Comparison of ENCODE assay signal across 16 cellular contexts in the genomic region with DNA sequence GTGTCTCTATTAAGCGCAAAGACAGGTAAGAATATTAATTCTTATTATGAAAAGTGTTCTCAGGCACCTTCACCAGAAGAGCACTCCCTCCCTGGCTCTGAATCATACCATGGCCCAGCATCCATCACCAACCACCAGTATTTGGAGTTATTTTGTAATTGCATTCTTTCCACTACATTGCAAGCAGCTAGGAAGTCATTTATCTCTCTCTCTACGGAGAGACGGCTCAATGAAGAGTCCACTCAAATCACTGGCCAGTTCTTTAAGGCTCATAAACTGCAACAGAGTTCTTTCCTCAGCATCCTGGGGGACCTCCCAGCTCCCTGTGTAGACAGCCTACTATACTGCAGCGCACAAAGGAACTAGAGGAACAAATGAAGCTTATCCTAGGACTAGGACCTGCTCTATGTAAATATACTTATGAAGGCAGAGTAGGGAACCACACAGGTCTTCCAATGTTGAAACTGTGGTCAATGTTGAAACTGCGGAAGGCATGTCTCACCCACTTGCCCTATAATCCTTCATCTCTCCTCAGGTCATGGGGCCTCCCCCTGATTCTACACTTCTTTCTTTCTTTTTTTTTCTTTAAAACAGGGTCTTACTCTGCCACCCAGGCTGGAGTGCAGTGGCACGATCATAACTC.
A peak's percentile ranks its signal among the peaks of the same experiment; 100 is the strongest.
DNase-seq lines count a peak whose midpoint lies in the region; ATAC-seq and TF ChIP-seq lines count a peak whose summit lies in the region.
"Had no signal": no experiment of that assay in that cellular context is flagged by ENCODE, and none has a peak within 500 bp of the region (broad histone marks: within the 10 kb centered on the region; RNA-seq: fewer than 3 reads in every experiment).

No MANE protein-coding gene starts in this region.

- no peak for TF ChIP-seq CTCF in hepatocyte (IDR thresholded peaks at IDR 0.05; ENCODE audit: poor library complexity)
- TF ChIP-seq CTCF in uterus (IDR thresholded peaks at IDR 0.05), result no peak
- TF ChIP-seq CTCF in upper lobe of left lung (IDR thresholded peaks at IDR 0.05), result no peak

- 64 to 74% methylated on average over 6 of the region's 6 CpGs for WGBS in GM23248 (ENCODE audit: low coverage in 1 of 2, low lambda C conversion rate in 2 of 2, missing lambda C conversion rate in 2 of 2), 2 experiments
- WGBS in hepatocyte (ENCODE audit: low lambda C conversion rate, missing lambda C conversion rate), result 73% methylated on average over 6 of the region's 6 CpGs
- WGBS in upper lobe of left lung, 2 donors, result 79 to 93% methylated on average over 6 of the region's 6 CpGs

- TF ChIP-seq POLR2A in uterus (IDR thresholded peaks at IDR 0.05) (no peak), upper lobe of left lung (IDR thresholded peaks at IDR 0.05) (no peak)

- H3K9ac ChIP-seq in GM23248, result no peak overlapping the region

- H3K4me1 ChIP-seq in GM23248 (ENCODE audit: insufficient read depth), result peaks cover 14% of the 10 kb centered on the region; the same call in 1 of the 2 replicates
- H3K4me1 ChIP-seq in hepatocyte (ENCODE audit: insufficient read depth), result no peaks in the 10 kb centered on the region
- H3K4me1 ChIP-seq in uterus, result no peaks in the 10 kb centered on the region
- H3K4me1 ChIP-seq in upper lobe of left lung, result no peaks in the 10 kb centered on the region
- H3K4me1 ChIP-seq: transverse colon had no signal

- H4K20me1 ChIP-seq in GM23248 (ENCODE audit: insufficient read depth) (no peaks in the 10 kb centered on the region), hepatocyte (ENCODE audit: insufficient read depth, poor library complexity, severe bottlenecking) (no peaks in the 10 kb centered on the region)

- H3K9me3 ChIP-seq in GM23248 (ENCODE audit: low read depth) (no peaks in the 10 kb centered on the region), hepatocyte (ENCODE audit: low read depth) (no peaks in the 10 kb centered on the region), uterus (no peaks in the 10 kb centered on the region), upper lobe of left lung (no peaks in the 10 kb centered on the region)
- H3K9me3 ChIP-seq: mucosa of descending colon, ovary, transverse colon had no signal

- H3K4me2 ChIP-seq in GM23248 (ENCODE audit: unreplicated experiment) (no peak overlapping the region), hepatocyte (no peak overlapping the region)

- TF ChIP-seq EP300 in upper lobe of left lung (IDR thresholded peaks at IDR 0.05), result no peak

- peak; percentile 58 for DNase-seq in A172 (ENCODE audit: low spot score)
- peak; percentile 72 for DNase-seq in GM23248
- DNase-seq in amniotic epithelial cell (ENCODE audit: low read depth), result peak; percentile 97
- DNase-seq in hepatocyte (ENCODE audit: low spot score), result peak; percentile 9
- DNase-seq in uterus, result no peak
- no peak for DNase-seq in upper lobe of left lung
- DNase-seq: activated T-cell treated with anti-CD3 and anti-CD28 coated beads, Interleukin-2, amount 50 U/mL, for 48 hours; Calu3; mucosa of descending colon; NCI-H1930; NCI-H510A; ovary; transverse colon had no signal

- no peaks in the 10 kb centered on the region for H3K36me3 ChIP-seq in GM23248 (ENCODE audit: low read depth)
- no peaks in the 10 kb centered on the region for H3K36me3 ChIP-seq in hepatocyte (replicated peaks; ENCODE audit: insufficient read depth, low read depth)
- no peaks in the 10 kb centered on the region for H3K36me3 ChIP-seq in uterus
- H3K36me3 ChIP-seq in upper lobe of left lung, result peaks cover 0 to 73% (median 18%) of the 10 kb centered on the region in 4 donors
- H3K36me3 ChIP-seq: ovary had no signal

- intact Hi-C loops in uterus (cut with DNase I; ENCODE audit: low total_unique reads), result no loop called here

- H3K4me3 ChIP-seq in GM23248 (no peak overlapping the region), hepatocyte (no peak overlapping the region), uterus (no peak overlapping the region), upper lobe of left lung (no peak overlapping the region)
- H3K4me3 ChIP-seq: mucosa of descending colon, ovary, skin epidermis, transverse colon had no signal

- H3K79me2 ChIP-seq in GM23248 (ENCODE audit: insufficient read depth) (no peaks in the 10 kb centered on the region), hepatocyte (no peaks in the 10 kb centered on the region)

- H3K9me2 ChIP-seq in GM23248 (ENCODE audit: insufficient read depth) (no peaks in the 10 kb centered on the region), hepatocyte (replicated peaks; ENCODE audit: insufficient read depth) (no peaks in the 10 kb centered on the region)

- H3F3A ChIP-seq in GM23248 (ENCODE audit: insufficient read depth), result 0 out of 2 replicates have a peak, but pooled peaks cover 16% of the 10 kb centered on the region

- in situ Hi-C loops in GM23248 (cut with MboI), result no loop called here

- no peak overlapping the region for H2AFZ ChIP-seq in GM23248
- no peak overlapping the region for H2AFZ ChIP-seq in hepatocyte

- no peak for ATAC-seq in upper lobe of left lung (ENCODE audit: low FRiP score in 2 of 2)
- ATAC-seq in GM21717 (IDR thresholded peaks at IDR 0.05; ENCODE audit: unreplicated experiment), result no peak
- no peak for ATAC-seq in HG03025 (IDR thresholded peaks at IDR 0.05; ENCODE audit: low FRiP score, unreplicated experiment)
- ATAC-seq: mucosa of descending colon had no signal

- no peaks in the 10 kb centered on the region for H3K27me3 ChIP-seq in GM23248 (replicated peaks; ENCODE audit: insufficient read depth)
- H3K27me3 ChIP-seq in hepatocyte, result no peaks in the 10 kb centered on the region
- H3K27me3 ChIP-seq in uterus, result no peaks in the 10 kb centered on the region
- no peaks in the 10 kb centered on the region for H3K27me3 ChIP-seq in upper lobe of left lung
- H3K27me3 ChIP-seq: ovary, transverse colon had no signal

- peak overlapping the region; percentile 49 for H3K27ac ChIP-seq in GM23248
- no peak overlapping the region for H3K27ac ChIP-seq in hepatocyte
- H3K27ac ChIP-seq in uterus, result no peak overlapping the region
- H3K27ac ChIP-seq in upper lobe of left lung, result no peak overlapping the region
- H3K27ac ChIP-seq: ovary, transverse colon had no signal

Comparison
In these comparisons a context has a peak if more than half of its experiments do, and no peak if none do; other contexts are left out.
1. DNase-seq: peak in A172 (single experiment), GM23248 (single experiment), amniotic epithelial cell (single experiment) and hepatocyte (single experiment); none in uterus (0 of 2) and upper lobe of left lung (0 of 2).